23 cellular contexts compared by ENCODE assay signal in genomic region chr15:26887926-26888666, GRCh38. TPM values are rescaled to one million over a fixed set of nuclear protein-coding genes. Genes with fewer than 3 reads are reported as not detected.
A peak's percentile ranks its signal among the peaks of the same experiment; 100 is the strongest.
DNase-seq lines count a peak whose midpoint lies in the region; ATAC-seq, FAIRE-seq and TF ChIP-seq lines count a peak whose summit lies in the region.
"Had no signal": no experiment of that assay in that cellular context is flagged by ENCODE, and none has a peak within 500 bp of the region (broad histone marks: within the 10 kb centered on the region; RNA-seq: fewer than 3 reads in every experiment).

No MANE protein-coding gene starts in this region.

- CTCF ChIA-PET in activated CD4-positive, alpha-beta T cell treated with anti-CD3 and anti-CD28 coated beads for 36 hours (lab: Charles Lee): no interaction called here
- CTCF ChIA-PET in activated naive CD4-positive, alpha-beta T cell treated with anti-CD3 and anti-CD28 coated beads for 36 hours (lab: Charles Lee): no interaction called here

- peak; percentile 33 for DNase-seq in activated CD4-positive, alpha-beta T cell treated with anti-CD3 and anti-CD28 coated beads, Interleukin-2, amount 10 ng/mL, durations not matched to agents 24 days and 14 days
- DNase-seq in activated CD4-positive, alpha-beta T cell treated with anti-CD3 and anti-CD28 coated beads for 36 hours: no peak
- DNase-seq in GM20000 (ENCODE audit: low spot score): peak; percentile 4
- DNase-seq in frontal cortex (ENCODE audit: low spot score in 2 of 2): peak; percentile 8 to 9
- no peak for DNase-seq in stimulated activated CD4-positive, alpha-beta T cell treated with anti-CD3 and anti-CD28 coated beads, Interleukin-4, amount 100 ng/mL, for 24 hours
- DNase-seq in NCI-H82 treated with DMSO at 0.1 percent for 48 hours (lab: John Stamatoyannopoulos, UW; ENCODE audit: unreplicated experiment): no peak
- DNase-seq in activated naive CD4-positive, alpha-beta T cell treated with anti-CD3 and anti-CD28 coated beads for 36 hours: no peak
- DNase-seq: 8988T; BE2C; CD4-positive, CD25-positive, alpha-beta regulatory T cell; HCEC 1CT; IMR-90; NCI-H1092 treated with DMSO at 0.1 percent for 48 hours; NCI-H1436 treated with DMSO at 0.1 percent for 48 hours; NCI-H1930; NCI-H2227 treated with DMSO at 0.1 percent for 48 hours; NCI-H510A; NCI-H748 treated with DMSO at 0.1 percent for 48 hours; OCI-M1 had no signal

- no peak for FAIRE-seq in frontal cortex (lab: Jason Lieb, UNC)
- FAIRE-seq: GM12878, RCC 7860 had no signal

- peaks cover 7% of the 10 kb centered on the region for H3K9me3 Mint-ChIP-seq in activated CD4-positive, alpha-beta T cell treated with anti-CD3 and anti-CD28 coated beads, Interleukin-2, amount 10 ng/mL, durations not matched to agents 24 days and 14 days
- peaks cover under 1% of the 10 kb centered on the region for H3K9me3 Mint-ChIP-seq in activated CD4-positive, alpha-beta T cell treated with anti-CD3 and anti-CD28 coated beads for 36 hours (ENCODE audit: low read depth)
- H3K9me3 Mint-ChIP-seq in activated naive CD4-positive, alpha-beta T cell treated with anti-CD3 and anti-CD28 coated beads for 36 hours: no peaks in the 10 kb centered on the region

- H3K36me3 Mint-ChIP-seq in activated CD4-positive, alpha-beta T cell treated with anti-CD3 and anti-CD28 coated beads, Interleukin-2, amount 10 ng/mL, durations not matched to agents 24 days and 14 days (ENCODE audit: low read depth): no peaks in the 10 kb centered on the region
- no peaks in the 10 kb centered on the region for H3K36me3 Mint-ChIP-seq in activated CD4-positive, alpha-beta T cell treated with anti-CD3 and anti-CD28 coated beads for 36 hours (ENCODE audit: low read depth)
- H3K36me3 Mint-ChIP-seq in activated naive CD4-positive, alpha-beta T cell treated with anti-CD3 and anti-CD28 coated beads for 36 hours (ENCODE audit: low read depth): no peaks in the 10 kb centered on the region
- H3K36me3 Mint-ChIP-seq: CD4-positive, CD25-positive, alpha-beta regulatory T cell had no signal

- no peak for TF ChIP-seq CTCF in GM20000 (IDR thresholded peaks at IDR 0.05; ENCODE audit: extremely low read depth, missing control alignments)

- H3K27ac Mint-ChIP-seq in activated CD4-positive, alpha-beta T cell treated with anti-CD3 and anti-CD28 coated beads, Interleukin-2, amount 10 ng/mL, durations not matched to agents 24 days and 14 days: no peak overlapping the region
- no peak overlapping the region for H3K27ac Mint-ChIP-seq in activated CD4-positive, alpha-beta T cell treated with anti-CD3 and anti-CD28 coated beads for 36 hours
- no peak overlapping the region for H3K27ac Mint-ChIP-seq in activated naive CD4-positive, alpha-beta T cell treated with anti-CD3 and anti-CD28 coated beads for 36 hours
- H3K27ac Mint-ChIP-seq: CD4-positive, CD25-positive, alpha-beta regulatory T cell; GM23338 had no signal

- H3K4me3 Mint-ChIP-seq in activated CD4-positive, alpha-beta T cell treated with anti-CD3 and anti-CD28 coated beads, Interleukin-2, amount 10 ng/mL, durations not matched to agents 24 days and 14 days: no peak overlapping the region
- no peak overlapping the region for H3K4me3 Mint-ChIP-seq in activated CD4-positive, alpha-beta T cell treated with anti-CD3 and anti-CD28 coated beads for 36 hours
- H3K4me3 Mint-ChIP-seq in activated naive CD4-positive, alpha-beta T cell treated with anti-CD3 and anti-CD28 coated beads for 36 hours: no peak overlapping the region
- H3K4me3 Mint-ChIP-seq: GM23338 had no signal

- intact Hi-C loops in activated CD4-positive, alpha-beta T cell treated with anti-CD3 and anti-CD28 coated beads, Interleukin-2, amount 10 ng/mL, durations not matched to agents 24 days and 14 days (cut with micrococcal nuclease): no loop called here
- intact Hi-C loops in activated CD4-positive, alpha-beta T cell treated with anti-CD3 and anti-CD28 coated beads for 36 hours (cut with DNase I, micrococcal nuclease): loop anchor here in 1 of 2 experiments (2.0 to 10.0 kb wide), 2 partner anchors 471 to 1237 kb away; no protein-coding TSS in a partner anchor
- intact Hi-C loops in activated naive CD4-positive, alpha-beta T cell treated with anti-CD3 and anti-CD28 coated beads for 36 hours (cut with micrococcal nuclease): loop anchor here (5.0 kb wide), 1 partner anchor 1234 kb away; no protein-coding TSS in a partner anchor

- ATAC-seq in activated CD4-positive, alpha-beta T cell treated with anti-CD3 and anti-CD28 coated beads for 36 hours: no peak
- ATAC-seq: GM12878, GM23338 had no signal

- H3K27me3 Mint-ChIP-seq in activated CD4-positive, alpha-beta T cell treated with anti-CD3 and anti-CD28 coated beads, Interleukin-2, amount 10 ng/mL, durations not matched to agents 24 days and 14 days: no peaks in the 10 kb centered on the region
- H3K27me3 Mint-ChIP-seq in activated CD4-positive, alpha-beta T cell treated with anti-CD3 and anti-CD28 coated beads for 36 hours: peaks cover 14% of the 10 kb centered on the region
- H3K27me3 Mint-ChIP-seq in activated naive CD4-positive, alpha-beta T cell treated with anti-CD3 and anti-CD28 coated beads for 36 hours (ENCODE audit: low read depth): peaks cover 28% of the 10 kb centered on the region
- H3K27me3 Mint-ChIP-seq: CD4-positive, CD25-positive, alpha-beta regulatory T cell had no signal

- POLR2A ChIA-PET in activated CD4-positive, alpha-beta T cell treated with anti-CD3 and anti-CD28 coated beads for 36 hours (lab: Charles Lee): no interaction called here

- H3K4me1 Mint-ChIP-seq in activated CD4-positive, alpha-beta T cell treated with anti-CD3 and anti-CD28 coated beads, Interleukin-2, amount 10 ng/mL, durations not matched to agents 24 days and 14 days: no peaks in the 10 kb centered on the region
- H3K4me1 Mint-ChIP-seq in activated CD4-positive, alpha-beta T cell treated with anti-CD3 and anti-CD28 coated beads for 36 hours: no peaks in the 10 kb centered on the region
- peaks cover 4% of the 10 kb centered on the region for H3K4me1 Mint-ChIP-seq in activated naive CD4-positive, alpha-beta T cell treated with anti-CD3 and anti-CD28 coated beads for 36 hours (ENCODE audit: low read depth)
- H3K4me1 Mint-ChIP-seq: CD4-positive, CD25-positive, alpha-beta regulatory T cell had no signal

RNA-seq across cellular contexts. Expression of gene GABRA5, which starts 21.2 kb away (rescaled TPM):
- total RNA-seq in activated CD4-positive, alpha-beta T cell treated with anti-CD3 and anti-CD28 coated beads, Interleukin-2, amount 10 ng/mL, durations not matched to agents 24 days and 14 days: not detected in 2 replicates
- not detected for total RNA-seq in activated CD4-positive, alpha-beta T cell treated with anti-CD3 and anti-CD28 coated beads for 36 hours
- 54.2 TPM for total RNA-seq in frontal cortex
- total RNA-seq in activated naive CD4-positive, alpha-beta T cell treated with anti-CD3 and anti-CD28 coated beads for 36 hours: not detected
- total RNA-seq: CD4-positive, CD25-positive, alpha-beta regulatory T cell; GM12878; SJSA1 had no signal

Comparison
In these comparisons a context has a peak if more than half of its experiments do, and no peak if none do; other contexts are left out.
1. DNase-seq: peak in activated CD4-positive, alpha-beta T cell treated with anti-CD3 and anti-CD28 coated beads, Interleukin-2, amount 10 ng/mL, durations not matched to agents 24 days and 14 days (single experiment), GM20000 (single experiment) and frontal cortex (2 of 2); none in activated CD4-positive, alpha-beta T cell treated with anti-CD3 and anti-CD28 coated beads for 36 hours (single experiment), stimulated activated CD4-positive, alpha-beta T cell treated with anti-CD3 and anti-CD28 coated beads, Interleukin-4, amount 100 ng/mL, for 24 hours (single experiment), NCI-H82 treated with DMSO at 0.1 percent for 48 hours (single experiment) and activated naive CD4-positive, alpha-beta T cell treated with anti-CD3 and anti-CD28 coated beads for 36 hours (single experiment).
2. RNA of gene GABRA5, which starts 21.2 kb away (total RNA-seq): 54.2 TPM in frontal cortex (single experiment); not detected in activated CD4-positive, alpha-beta T cell treated with anti-CD3 and anti-CD28 coated beads, Interleukin-2, amount 10 ng/mL, durations not matched to agents 24 days and 14 days, not detected in activated CD4-positive, alpha-beta T cell treated with anti-CD3 and anti-CD28 coated beads for 36 hours and not detected in activated naive CD4-positive, alpha-beta T cell treated with anti-CD3 and anti-CD28 coated beads for 36 hours; every median in the first group is over 10 times any median in the second.